9 cellular contexts compared by ENCODE assay signal in genomic region chr5:56269216-56269927, GRCh38. TPM values are rescaled to one million over a fixed set of nuclear protein-coding genes. Genes with fewer than 3 reads are reported as not detected.
DNase-seq lines count a peak whose midpoint lies in the region; ATAC-seq and TF ChIP-seq lines count a peak whose summit lies in the region.
"Had no signal": no experiment of that assay in that cellular context is flagged by ENCODE, and none has a peak within 500 bp of the region (broad histone marks: within the 10 kb centered on the region; RNA-seq: fewer than 3 reads in every experiment).

No MANE protein-coding gene starts in this region.

- no peaks in the 10 kb centered on the region for H3K9me3 Mint-ChIP-seq in neural progenitor cell
- H3K9me3 Mint-ChIP-seq: activated naive CD4-positive, alpha-beta T cell treated with anti-CD3 and anti-CD28 coated beads, Interleukin-2, amount 50 U/mL, for 24 hours had no signal

- H3K4me1 Mint-ChIP-seq in neural progenitor cell = peaks cover 4% of the 10 kb centered on the region

- in situ Hi-C loops in gastrocnemius medialis (cut with MboI; ENCODE audit: low sequenced_read_pairs in 4 of 4) = loop anchor here in 3 of 4 donors (5.0 to 25.0 kb wide), 3 partner anchors 568 to 943 kb away; no protein-coding TSS in a partner anchor

- H3K79me2 ChIP-seq in neural progenitor cell (ENCODE audit: low read depth) = no peaks in the 10 kb centered on the region

- no peak overlapping the region for H2AFZ ChIP-seq in neural progenitor cell (replicated peaks)

- H3K27ac ChIP-seq in neural progenitor cell (no peak overlapping the region), gastrocnemius medialis (no peak overlapping the region)

- TF ChIP-seq CTCF in neural progenitor cell (IDR thresholded peaks at IDR 0.05) (peak; percentile 62), gastrocnemius medialis (IDR thresholded peaks at IDR 0.05 in 4 of 5, conservative IDR thresholded peaks at IDR 0.05 in 1 of 5) (peak in 1 of 5 experiments; percentile 29)

- no peaks in the 10 kb centered on the region for H3K36me3 Mint-ChIP-seq in neural progenitor cell
- H3K36me3 Mint-ChIP-seq: activated naive CD4-positive, alpha-beta T cell treated with anti-CD3 and anti-CD28 coated beads, Interleukin-2, amount 50 U/mL, for 24 hours had no signal

- ATAC-seq in HG03354 (IDR thresholded peaks at IDR 0.05; ENCODE audit: poor library complexity, severe bottlenecking, unreplicated experiment) (peak; percentile 62), gastrocnemius medialis (no peak)

- H4K20me1 ChIP-seq in neural progenitor cell (ENCODE audit: low read depth) = no peaks in the 10 kb centered on the region

- peak; percentile 12 to 22 for DNase-seq in activated CD4-positive, alpha-beta T cell treated with anti-CD3 and anti-CD28 coated beads for 4 hours
- no peak for DNase-seq in activated CD4-positive, alpha-beta T cell treated with anti-CD3 and anti-CD28 coated beads, Interleukin-2, amount 50 U/mL, for 1 hour
- peak; percentile 46 for DNase-seq in SKM-1 (lab: John Stamatoyannopoulos, UW; ENCODE audit: unreplicated experiment)
- DNase-seq in erythroblast (lab: John Stamatoyannopoulos, UW) = peak; percentile 41 to 50
- DNase-seq in neural progenitor cell (ENCODE audit: low spot score) = peak; percentile 72
- DNase-seq in gastrocnemius medialis = no peak
- no peak for DNase-seq in retina

- H3K27me3 Mint-ChIP-seq in neural progenitor cell (ENCODE audit: insufficient read depth, low read depth) = peaks cover 2% of the 10 kb centered on the region
- H3K27me3 Mint-ChIP-seq: activated naive CD4-positive, alpha-beta T cell treated with anti-CD3 and anti-CD28 coated beads, Interleukin-2, amount 50 U/mL, for 24 hours had no signal

- no peak overlapping the region for H3K4me3 Mint-ChIP-seq in neural progenitor cell

- no peak overlapping the region for H3K9ac ChIP-seq in neural progenitor cell

- H3K27ac Mint-ChIP-seq in neural progenitor cell = no peak overlapping the region

- H3K4me3 ChIP-seq in neural progenitor cell = no peak overlapping the region
- no peak overlapping the region for H3K4me3 ChIP-seq in gastrocnemius medialis

- H3K27me3 ChIP-seq in neural progenitor cell (no peaks in the 10 kb centered on the region), gastrocnemius medialis (no peaks in the 10 kb centered on the region)

- H3K4me1 ChIP-seq in neural progenitor cell (no peaks in the 10 kb centered on the region), gastrocnemius medialis (no peaks in the 10 kb centered on the region)

- H3K36me3 ChIP-seq in neural progenitor cell (no peaks in the 10 kb centered on the region), gastrocnemius medialis (no peaks in the 10 kb centered on the region)

- H3K9me3 ChIP-seq in neural progenitor cell (ENCODE audit: low read depth) (no peaks in the 10 kb centered on the region), gastrocnemius medialis (no peaks in the 10 kb centered on the region)

- no peak overlapping the region for H3K4me2 ChIP-seq in neural progenitor cell

- no peak for TF ChIP-seq POLR2A in erythroblast (IDR thresholded peaks at IDR 0.05; ENCODE audit: low read length)
- no peak for TF ChIP-seq POLR2A in gastrocnemius medialis (IDR thresholded peaks at IDR 0.05)

- intact Hi-C loops in gastrocnemius medialis (cut with DNase I; ENCODE audit: low total_unique reads) = no loop called here

- no peaks in the 10 kb centered on the region for H3F3A ChIP-seq in neural progenitor cell (ENCODE audit: low read depth)

RNA-seq across cellular contexts. Expression of gene ANKRD55, which starts 36.2 kb away (rescaled TPM):
- not detected in 2 replicates for total RNA-seq in neural progenitor cell (ENCODE audit: low replicate concordance)
- total RNA-seq in gastrocnemius medialis = not detected

Comparison
In these comparisons a context has a peak if more than half of its experiments do, and no peak if none do; other contexts are left out.
1. DNase-seq: peak in activated CD4-positive, alpha-beta T cell treated with anti-CD3 and anti-CD28 coated beads for 4 hours (2 of 2), SKM-1 (single experiment), erythroblast (2 of 2) and neural progenitor cell (single experiment); none in activated CD4-positive, alpha-beta T cell treated with anti-CD3 and anti-CD28 coated beads, Interleukin-2, amount 50 U/mL, for 1 hour (single experiment), gastrocnemius medialis (0 of 2) and retina (single experiment).